Comparison of ENCODE assay signal across 8 cellular contexts in genomic region chr14:24146622-24146977, GRCh38. TPM values are rescaled to one million over a fixed set of nuclear protein-coding genes. Genes with fewer than 3 reads are reported as not detected.
DNase-seq lines count a peak whose midpoint lies in the region; ATAC-seq, FAIRE-seq and TF ChIP-seq lines count a peak whose summit lies in the region.

No MANE protein-coding gene starts in this region.

- no peak for TF ChIP-seq EP300 in upper lobe of left lung (IDR thresholded peaks at IDR 0.05)

- WGBS in adrenal gland, 4 donors: 0 to 2% (median 0%) methylated on average over 11 to 17 of the region's 17 CpGs
- WGBS in heart right ventricle, 2 donors: 0 to 1% methylated on average over 17 of the region's 17 CpGs
- WGBS in upper lobe of left lung, 2 donors: 0 to 1% methylated on average over 12 to 16 of the region's 17 CpGs

- TF ChIP-seq POLR2A in GM12892 (IDR thresholded peaks at IDR 0.05; ENCODE audit: low read depth, low read length) (peak; percentile 7; the same call in 1 of the 2 replicates), adrenal gland (IDR thresholded peaks at IDR 0.05) (peak in 1 of 2 donors; percentile 66), upper lobe of left lung (IDR thresholded peaks at IDR 0.05) (no peak)

- H3K4me3 ChIP-seq in adrenal gland: peak overlapping the region; percentile 74 to 99 (median 78)
- peak overlapping the region; percentile 75 to 96 (median 84) for H3K4me3 ChIP-seq in heart right ventricle
- H3K4me3 ChIP-seq in upper lobe of left lung: peak overlapping the region; percentile 43 to 99 (median 93)

- TF ChIP-seq CTCF in adrenal gland (IDR thresholded peaks at IDR 0.05): peak in 1 of 6 experiments; percentile 10
- TF ChIP-seq CTCF in heart right ventricle (IDR thresholded peaks at IDR 0.05): peak in 2 of 9 donors; percentile 7 to 21
- no peak for TF ChIP-seq CTCF in upper lobe of left lung (IDR thresholded peaks at IDR 0.05)

- no peaks in the 10 kb centered on the region for H3K9me3 ChIP-seq in adrenal gland (replicated peaks in 1 of 3)
- H3K9me3 ChIP-seq in heart right ventricle: no peaks in the 10 kb centered on the region
- H3K9me3 ChIP-seq in upper lobe of left lung: no peaks in the 10 kb centered on the region

- H3K27ac ChIP-seq in adrenal gland: peak overlapping the region; percentile 72 to 92 (median 84)
- H3K27ac ChIP-seq in heart right ventricle: peak overlapping the region; percentile 79 to 97 (median 94)
- H3K27ac ChIP-seq in upper lobe of left lung: peak overlapping the region; percentile 87 to 96 (median 92)

- H3K4me1 ChIP-seq in adrenal gland (replicated peaks in 1 of 2) (peaks cover 21 to 42% of the 10 kb centered on the region in 2 donors), heart right ventricle (peaks cover 18 to 61% (median 34%) of the 10 kb centered on the region in 9 donors), upper lobe of left lung (peaks cover 26 to 45% (median 29%) of the 10 kb centered on the region in 4 donors)

- intact Hi-C loops in adrenal gland (cut with DNase I): no loop called here
- intact Hi-C loops in heart right ventricle (cut with DNase I): loop anchor here in 4 of 10 donors (2.0 to 10.0 kb wide), 4 partner anchors 14 to 842 kb away; partner anchors contain the start of genes DCAF11 (in 3 of the 4), NRL (in 3 of the 4), BCL2L2 (in 1 of the 4) and IRF9 (in 1 of the 4)
- intact Hi-C loops in posterior cingulate gyrus (cut with DNase I): loop anchor here (2.0 kb wide), 1 partner anchor 14 kb away; the partner anchor contains the start of gene IRF9

- FAIRE-seq in GM12892 (lab: Jason Lieb, UNC): no peak

- peaks cover 0 to 56% of the 10 kb centered on the region in 2 donors for H3K36me3 ChIP-seq in adrenal gland (replicated peaks in 1 of 2)
- H3K36me3 ChIP-seq in heart right ventricle: peaks cover 0 to 62% (median 29%) of the 10 kb centered on the region in 9 donors
- H3K36me3 ChIP-seq in upper lobe of left lung: peaks cover 25 to 39% (median 32%) of the 10 kb centered on the region in 4 donors

- DNase-seq in GM12892 (ENCODE audit: insufficient read length) (peak; percentile 93), NCI-H1436 (lab: John Stamatoyannopoulos, UW) (peak; percentile 96), T follicular helper cell (ENCODE audit: low read depth) (peak; percentile 65), adrenal gland (peak; percentile 93 to 98 (median 98)), heart right ventricle (peak; percentile 93 to 95), posterior cingulate gyrus (peak; percentile 64 to 97 (median 79)), upper lobe of left lung (peak; percentile 91 to 99)

- ATAC-seq in HG02852 (IDR thresholded peaks at IDR 0.05; ENCODE audit: unreplicated experiment) (peak; percentile 56), heart right ventricle (peak; percentile 85 to 94 (median 89)), upper lobe of left lung (ENCODE audit: low FRiP score in 2 of 2) (peak; percentile 93 to 95)

- H3K27me3 ChIP-seq in adrenal gland (no peaks in the 10 kb centered on the region), heart right ventricle (no peaks in the 10 kb centered on the region), upper lobe of left lung (no peaks in the 10 kb centered on the region)

RNA-seq across cellular contexts. Expression of gene PSME2, which starts 0.2 kb away (rescaled TPM):
- polyA plus RNA-seq in GM12892 (2012; ENCODE audit: missing spikeins): 772 TPM
- 100 to 1,000 TPM; 107 to 362 (median 187) TPM for total RNA-seq in adrenal gland
- polyA plus RNA-seq in adrenal gland: 100 to 1,000 TPM; 388 to 752 (median 687) TPM
- 100 to 1,000 TPM in 3 of 10 donors, 10 to 100 TPM in 7; 62.6 to 347 (median 85.0) TPM for total RNA-seq in heart right ventricle
- polyA plus RNA-seq in heart right ventricle: 100 to 1,000 TPM; 124 to 290 TPM
- 100 to 1,000 TPM in 3 of 6 donors, 10 to 100 TPM in 3; 58.5 to 144 (median 84.4) TPM for total RNA-seq in upper lobe of left lung

RNA-seq across cellular contexts. Expression of gene RNF31, which starts 0.7 kb away (rescaled TPM):
- 38.3 TPM for polyA plus RNA-seq in GM12892 (2012; ENCODE audit: missing spikeins)
- 100 to 1,000 TPM in 1 of 8 donors, 10 to 100 TPM in 7; 41.3 to 165 (median 65.7) TPM for total RNA-seq in adrenal gland
- polyA plus RNA-seq in adrenal gland: 100 to 1,000 TPM in 2 of 3 donors, 10 to 100 TPM in 1; 59.3 to 351 (median 198) TPM
- 10 to 100 TPM; 27.5 to 52.6 (median 34.8) TPM for total RNA-seq in heart right ventricle
- 10 to 100 TPM; 39.4 to 92.9 TPM for polyA plus RNA-seq in heart right ventricle
- 100 to 1,000 TPM in 2 of 6 donors, 10 to 100 TPM in 4; 52.1 to 173 (median 63.9) TPM for total RNA-seq in upper lobe of left lung

RNA-seq across cellular contexts. Expression of gene EMC9, which starts 5.2 kb away (rescaled TPM):
- 21.2 TPM for polyA plus RNA-seq in GM12892 (2012; ENCODE audit: missing spikeins)
- 10 to 100 TPM; 22.5 to 65.7 (median 43.9) TPM for total RNA-seq in adrenal gland
- 100 to 1,000 TPM in 2 of 3 donors, 10 to 100 TPM in 1; 21.6 to 149 (median 127) TPM for polyA plus RNA-seq in adrenal gland
- total RNA-seq in heart right ventricle: 10 to 100 TPM; 10.2 to 18.8 (median 13.3) TPM
- 10 to 100 TPM; 27.2 to 44.3 TPM for polyA plus RNA-seq in heart right ventricle
- 10 to 100 TPM in 5 of 6 donors, 1 to 10 TPM in 1; 8.6 to 13.8 (median 12.0) TPM for total RNA-seq in upper lobe of left lung

RNA-seq across cellular contexts. Expression of gene PSME1, which starts 10.6 kb away (rescaled TPM):
- polyA plus RNA-seq in GM12892 (2012; ENCODE audit: missing spikeins): 467 TPM
- 100 to 1,000 TPM; 208 to 323 (median 274) TPM for total RNA-seq in adrenal gland
- 100 to 1,000 TPM; 205 to 386 (median 313) TPM for polyA plus RNA-seq in adrenal gland
- 100 to 1,000 TPM in 5 of 10 donors, 10 to 100 TPM in 5; 84.3 to 341 (median 100.0) TPM for total RNA-seq in heart right ventricle
- polyA plus RNA-seq in heart right ventricle: 100 to 1,000 TPM; 138 to 149 TPM
- 100 to 1,000 TPM in 5 of 6 donors, 10 to 100 TPM in 1; 56.6 to 206 (median 142) TPM for total RNA-seq in upper lobe of left lung

RNA-seq across cellular contexts. Expression of gene IRF9, which starts 14.5 kb away (rescaled TPM):
- 147 TPM for polyA plus RNA-seq in GM12892 (2012; ENCODE audit: missing spikeins)
- total RNA-seq in adrenal gland: 100 to 1,000 TPM in 4 of 8 donors, 10 to 100 TPM in 4; 40.1 to 119 (median 99.2) TPM
- polyA plus RNA-seq in adrenal gland: 100 to 1,000 TPM; 118 to 151 (median 129) TPM
- 100 to 1,000 TPM in 1 of 10 donors, 10 to 100 TPM in 9; 17.7 to 147 (median 36.7) TPM for total RNA-seq in heart right ventricle
- polyA plus RNA-seq in heart right ventricle: 10 to 100 TPM; 28.2 to 64.1 TPM
- 100 to 1,000 TPM in 3 of 6 donors, 10 to 100 TPM in 3; 78.2 to 192 (median 107) TPM for total RNA-seq in upper lobe of left lung

Comparison
In these comparisons a context has a peak if more than half of its experiments do, and no peak if none do; other contexts are left out.
1. Peak in every context shown above with its lines: DNase-seq, ATAC-seq, H3K4me3 ChIP-seq and H3K27ac ChIP-seq.